ENCODE assay signal across 22 cellular contexts in genomic region chr11:64445651-64446050, GRCh38.
"Had no signal": no experiment of that assay in that cellular context is flagged by ENCODE, and none has a peak within 500 bp of the region (broad histone marks: within the 10 kb centered on the region; RNA-seq: fewer than 3 reads in every experiment).

No MANE protein-coding gene starts in this region.

- H3K4me2 ChIP-seq: smooth muscle cell had no signal

- H3K36me3 ChIP-seq: tibial nerve had no signal

- H3K4me3 ChIP-seq: psoas muscle, smooth muscle cell, tibial nerve had no signal

- H3K9me3 ChIP-seq: psoas muscle, tibial nerve had no signal

- H3K9ac ChIP-seq: parathyroid adenoma had no signal

- H3K4me1 ChIP-seq: parathyroid adenoma had no signal

- DNase-seq: activated CD4-positive, alpha-beta memory T cell treated with anti-CD3 and anti-CD28 coated beads, Interleukin-2, amount 10 ng/mL, durations not matched to agents 7 days and 5 days; activated CD4-positive, alpha-beta T cell treated with anti-CD3 and anti-CD28 coated beads for 1 hour; activated CD4-positive, alpha-beta T cell treated with anti-CD3 and anti-CD28 coated beads, Interleukin-2, amount 10 ng/mL, durations not matched to agents 7 days and 5 days; activated CD8-positive, alpha-beta memory T cell treated with anti-CD3 and anti-CD28 coated beads, Interleukin-2, amount 50 U/mL, for 48 hours; activated naive CD8-positive, alpha-beta T cell treated with anti-CD3 and anti-CD28 coated beads, Interleukin-2, amount 50 U/mL, for 24 hours; activated T-cell treated with anti-CD3 and anti-CD28 coated beads, Interleukin-2, amount 50 U/mL, for 24 hours; amygdala; caudate nucleus; cortex of kidney; head of caudate nucleus; hippocampal formation; kidney; naive thymus-derived CD8-positive, alpha-beta T cell; psoas muscle; stimulated activated CD4-positive, alpha-beta T cell treated with anti-CD3 and anti-CD28 coated beads, Interleukin-15, amount 100 ng/mL, for 24 hours; stimulated activated CD4-positive, alpha-beta T cell treated with anti-CD3 and anti-CD28 coated beads, Interleukin-2, amount 100 ng/mL, for 24 hours; stimulated activated naive CD4-positive, alpha-beta T cell; T1000 had no signal

- ATAC-seq: activated naive CD8-positive, alpha-beta T cell treated with anti-CD3 and anti-CD28 coated beads, Interleukin-2, amount 50 U/mL, for 24 hours; naive thymus-derived CD8-positive, alpha-beta T cell; WTC11 had no signal

- H3K27ac ChIP-seq: parathyroid adenoma, psoas muscle, tibial nerve had no signal
